In the genomic region with DNA sequence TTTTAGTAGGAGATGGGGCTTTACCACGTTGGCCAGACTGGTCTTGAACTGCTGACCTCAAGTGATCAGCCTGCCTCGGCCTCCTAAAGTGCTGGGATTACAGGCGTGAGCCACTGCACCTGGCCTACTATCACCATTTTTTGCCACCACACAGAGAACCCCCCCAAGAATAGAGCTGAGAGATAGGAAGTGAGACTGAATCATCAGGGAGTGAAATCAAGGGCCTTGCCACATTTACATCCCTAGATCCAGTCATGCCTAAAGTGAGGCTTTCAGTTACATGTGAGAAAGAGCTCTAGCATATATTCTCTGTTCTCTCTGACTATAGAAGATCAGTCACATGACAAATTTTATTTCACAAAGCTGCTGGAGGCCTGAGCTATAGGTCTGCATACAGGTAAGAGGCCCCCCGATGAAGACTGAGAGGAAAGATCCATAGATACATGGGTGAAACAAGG, we compare ENCODE assay signal across 8 cellular contexts. TPM values are rescaled to one million over a fixed set of nuclear protein-coding genes. Genes with fewer than 3 reads are reported as not detected.
A peak's percentile ranks its signal among the peaks of the same experiment; 100 is the strongest.
DNase-seq lines count a peak whose midpoint lies in the region; ATAC-seq, FAIRE-seq and TF ChIP-seq lines count a peak whose summit lies in the region.

No MANE protein-coding gene starts in this region.

- FAIRE-seq in GM12891 (lab: Jason Lieb, UNC), result peak; percentile 70

- TF ChIP-seq POLR2A in GM12891 (IDR thresholded peaks at IDR 0.05; ENCODE audit: low read depth, low read length), result no peak; the same call in 1 of the 2 replicates

- ATAC-seq in GM21360 (IDR thresholded peaks at IDR 0.05; ENCODE audit: unreplicated experiment) (peak; percentile 32), HG03378 (IDR thresholded peaks at IDR 0.05; ENCODE audit: unreplicated experiment) (peak; percentile 37)

- DNase-seq in GM12891 (ENCODE audit: insufficient read length, low spot score) (no peak), amniotic epithelial cell (ENCODE audit: low read depth) (peak; percentile 54), middle frontal gyrus (ENCODE audit: extremely low spot score, low spot score) (no peak), A172 (ENCODE audit: low spot score) (no peak), amniotic stem cell (lab: John Stamatoyannopoulos, UW) (no peak), NCI-H2081 treated with DMSO at 0.1 percent for 48 hours (lab: John Stamatoyannopoulos, UW) (no peak)

TF ChIP-seq in GM12891, 5 proteins besides CTCF, POLR2A, EP300 and RAD21:
- peak; percentile 50; the same call in 1 of the 2 replicates for TF ChIP-seq POU2F2 (IDR thresholded peaks at IDR 0.05; ENCODE audit: low read depth, low read length)
- no peak for TF ChIP-seq POLR2AphosphoS5 (IDR thresholded peaks at IDR 0.05; ENCODE audit: low read depth, low read length)
- TF ChIP-seq TAF1 (IDR thresholded peaks at IDR 0.05; ENCODE audit: low read depth, low read length), result peak; percentile 58; the same call in 1 of the 2 replicates
- TF ChIP-seq SPI1 (IDR thresholded peaks at IDR 0.05; ENCODE audit: low read depth, low read length), result peak; percentile 93
- TF ChIP-seq PAX5 (IDR thresholded peaks at IDR 0.05; ENCODE audit: insufficient read depth, low read length, severe bottlenecking), result peak; percentile 70

RNA-seq across cellular contexts. Expression of a gene that starts 28.0 kb away (rescaled TPM):
- polyA plus RNA-seq in GM12891 (2012; ENCODE audit: low read depth, missing spikeins), result 35.9 TPM
- 106 and 118 TPM in 2 replicates for total RNA-seq in A172 (2014; rRNA removed; shearing (Covaris generic))

RNA-seq across cellular contexts. Expression of a gene that starts 37.5 kb away (rescaled TPM):
- 2,002 TPM for polyA plus RNA-seq in GM12891 (2012; ENCODE audit: low read depth, missing spikeins)
- 8,628 and 10,596 TPM in 2 replicates for total RNA-seq in A172 (2014; rRNA removed; shearing (Covaris generic))
